Comparison of ENCODE assay signal across 8 cellular contexts in genomic region chr15:100438570-100438969, GRCh38.
DNase-seq lines count a peak whose midpoint lies in the region; ATAC-seq and TF ChIP-seq lines count a peak whose summit lies in the region.

No MANE protein-coding gene starts in this region.

- no peaks in the 10 kb centered on the region for H3K79me2 ChIP-seq in SK-N-SH (ENCODE audit: insufficient read depth)

- H3K9ac ChIP-seq in SK-N-SH: no peak overlapping the region

- POLR2A ChIA-PET in SK-N-SH (lab: Yijun Ruan, JAX): no interaction called here

- WGBS in SK-N-SH (ENCODE audit: low lambda C conversion rate): 3% methylated on average over 2 of the region's 2 CpGs

- CTCF ChIA-PET in SK-N-SH (lab: Yijun Ruan, JAX): interaction anchor here (1.2 kb wide), 1 partner anchor 96 kb away, joined by 4 read pairs; no protein-coding TSS in a partner anchor

- no peak for TF ChIP-seq EP300 in Ishikawa (IDR thresholded peaks at IDR 0.05; ENCODE audit: borderline replicate concordance)
- peak in 1 of 2 experiments; percentile 38; a peak in 2 of 4 replicates for TF ChIP-seq EP300 in SK-N-SH (IDR thresholded peaks at IDR 0.05; ENCODE audit: borderline replicate concordance in 1 of 2, low read depth in 1 of 2, low read length in 1 of 2)

- intact Hi-C loops in left ventricle myocardium inferior (cut with micrococcal nuclease): no loop called here

- no peaks in the 10 kb centered on the region for H3K36me3 ChIP-seq in SK-N-SH (replicated peaks in 1 of 2; ENCODE audit: control insufficient read depth in 1 of 2, insufficient read depth in 2 of 2, low read length in 1 of 2)
- H3K36me3 ChIP-seq in left ventricle myocardium inferior: no peaks in the 10 kb centered on the region

- no peak overlapping the region for H3K4me2 ChIP-seq in SK-N-SH

- H3K27me3 ChIP-seq in SK-N-SH (ENCODE audit: insufficient read depth) (no peaks in the 10 kb centered on the region), left ventricle myocardium inferior (ENCODE audit: low read depth) (no peaks in the 10 kb centered on the region)

- ATAC-seq in GM18868 (IDR thresholded peaks at IDR 0.05; ENCODE audit: unreplicated experiment) (peak; percentile 95), HG03045 (IDR thresholded peaks at IDR 0.05; ENCODE audit: unreplicated experiment) (no peak)

- H3K27ac ChIP-seq in SK-N-SH (ENCODE audit: low read depth in 2 of 2, low read length in 1 of 2) (peak overlapping the region in 1 of 2 experiments; percentile 28; a peak in 1 of 4 replicates), left ventricle myocardium inferior (replicated peaks) (no peak overlapping the region)

- H3K9me3 ChIP-seq in SK-N-SH (no peaks in the 10 kb centered on the region), left ventricle myocardium inferior (replicated peaks) (no peaks in the 10 kb centered on the region)

- peak; percentile 78 for DNase-seq in SK-N-SH
- DNase-seq in left ventricle myocardium inferior: peak; percentile 78
- DNase-seq in stimulated activated CD8-positive, alpha-beta memory T cell treated with anti-CD3 and anti-CD28 coated beads, Interleukin-4, amount 100 ng/mL, for 24 hours (ENCODE audit: low read depth): peak; percentile 11
- DNase-seq in cortex of kidney (lab: John Stamatoyannopoulos, UW): no peak
- DNase-seq in AG08395 (ENCODE audit: low spot score): no peak

- TF ChIP-seq CTCF in SK-N-SH (IDR thresholded peaks at IDR 0.05): no peak
- no peak for TF ChIP-seq CTCF in left ventricle myocardium inferior (IDR thresholded peaks at IDR 0.05; ENCODE audit: borderline replicate concordance)

- no peaks in the 10 kb centered on the region for H3K9me2 ChIP-seq in SK-N-SH

- H4K20me1 ChIP-seq in SK-N-SH (ENCODE audit: insufficient read depth): no peaks in the 10 kb centered on the region

- no peak overlapping the region for H2AFZ ChIP-seq in SK-N-SH (ENCODE audit: low read depth)

- H3K4me1 ChIP-seq in SK-N-SH (ENCODE audit: control insufficient read depth in 1 of 2, insufficient read depth in 2 of 2, low read depth in 1 of 2, low read length in 1 of 2) (peaks cover 0 to 3% of the 10 kb centered on the region in 2 experiments; a peak in 2 of 4 replicates), left ventricle myocardium inferior (peaks cover 10% of the 10 kb centered on the region)

- TF ChIP-seq RAD21 in Ishikawa (IDR thresholded peaks at IDR 0.05; ENCODE audit: low read depth): no peak
- TF ChIP-seq RAD21 in SK-N-SH (IDR thresholded peaks at IDR 0.05; ENCODE audit: low read length): no peak

- H3K4me3 ChIP-seq in SK-N-SH (ENCODE audit: low read depth in 2 of 2, low read length in 1 of 2) (no peak overlapping the region), left ventricle myocardium inferior (no peak overlapping the region)

- H3F3A ChIP-seq in SK-N-SH (replicated peaks; ENCODE audit: insufficient read depth): no peaks in the 10 kb centered on the region

TF ChIP-seq in Ishikawa, 13 proteins besides CTCF, POLR2A, EP300 and RAD21:
- no peak for TF ChIP-seq TAF1 (IDR thresholded peaks at IDR 0.05; ENCODE audit: low read depth)
- peak; percentile 35 for TF ChIP-seq NFIC (IDR thresholded peaks at IDR 0.05)
- TF ChIP-seq CEBPB (IDR thresholded peaks at IDR 0.05): no peak
- TF ChIP-seq, protein P1, sequence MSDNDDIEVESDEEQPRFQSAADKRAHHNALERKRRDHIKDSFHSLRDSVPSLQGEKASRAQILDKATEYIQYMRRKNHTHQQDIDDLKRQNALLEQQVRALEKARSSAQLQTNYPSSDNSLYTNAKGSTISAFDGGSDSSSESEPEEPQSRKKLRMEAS (IDR thresholded peaks at IDR 0.05): no peak

TF ChIP-seq in SK-N-SH, 30 proteins besides CTCF, POLR2A, EP300 and RAD21:
- TF ChIP-seq USF2 (IDR thresholded peaks at IDR 0.05; ENCODE audit: borderline replicate concordance, low read depth, low read length) (no peak), MXI1 (IDR thresholded peaks at IDR 0.05; ENCODE audit: low read depth, low read length) (peak; percentile 88), GATA2 (CRISPR knock-in tag; IDR thresholded peaks at IDR 0.05) (peak; percentile 29; the same call in 1 of the 2 replicates), RCOR1 (IDR thresholded peaks at IDR 0.05; ENCODE audit: low read length) (0 out of 2 replicates have a peak, but pooled peaks have one; percentile 46), SIN3A (IDR thresholded peaks at IDR 0.05; ENCODE audit: borderline replicate concordance, low read depth, low read length) (no peak), FOXJ3 (CRISPR knock-in tag; IDR thresholded peaks at IDR 0.05) (no peak), TCF12 (IDR thresholded peaks at IDR 0.05) (no peak)
- TF ChIP-seq, protein P2, sequence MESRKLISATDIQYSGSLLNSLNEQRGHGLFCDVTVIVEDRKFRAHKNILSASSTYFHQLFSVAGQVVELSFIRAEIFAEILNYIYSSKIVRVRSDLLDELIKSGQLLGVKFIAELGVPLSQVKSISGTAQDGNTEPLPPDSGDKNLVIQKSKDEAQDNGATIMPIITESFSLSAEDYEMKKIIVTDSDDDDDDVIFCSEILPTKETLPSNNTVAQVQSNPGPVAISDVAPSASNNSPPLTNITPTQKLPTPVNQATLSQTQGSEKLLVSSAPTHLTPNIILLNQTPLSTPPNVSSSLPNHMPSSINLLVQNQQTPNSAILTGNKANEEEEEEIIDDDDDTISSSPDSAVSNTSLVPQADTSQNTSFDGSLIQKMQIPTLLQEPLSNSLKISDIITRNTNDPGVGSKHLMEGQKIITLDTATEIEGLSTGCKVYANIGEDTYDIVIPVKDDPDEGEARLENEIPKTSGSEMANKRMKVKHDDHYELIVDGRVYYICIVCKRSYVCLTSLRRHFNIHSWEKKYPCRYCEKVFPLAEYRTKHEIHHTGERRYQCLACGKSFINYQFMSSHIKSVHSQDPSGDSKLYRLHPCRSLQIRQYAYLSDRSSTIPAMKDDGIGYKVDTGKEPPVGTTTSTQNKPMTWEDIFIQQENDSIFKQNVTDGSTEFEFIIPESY (IDR thresholded peaks at IDR 0.05; ENCODE audit: borderline replicate concordance, low read depth): no peak

Comparison
In these comparisons a context has a peak if more than half of its experiments do, and no peak if none do; other contexts are left out.
1. DNase-seq: peak in SK-N-SH (single experiment), left ventricle myocardium inferior (single experiment) and stimulated activated CD8-positive, alpha-beta memory T cell treated with anti-CD3 and anti-CD28 coated beads, Interleukin-4, amount 100 ng/mL, for 24 hours (single experiment); none in cortex of kidney (single experiment) and AG08395 (single experiment).